In genomic region chr7:102225025-102225424, GRCh38 we compare ENCODE assay signal across 22 cellular contexts.
"Had no signal": no experiment of that assay in that cellular context is flagged by ENCODE, and none has a peak within 500 bp of the region (broad histone marks: within the 10 kb centered on the region; RNA-seq: fewer than 3 reads in every experiment).

No MANE protein-coding gene starts in this region.

- H3K4me3 ChIP-seq: MG63 had no signal

- ATAC-seq: HepG2 had no signal

- H3K36me3 ChIP-seq: MG63 had no signal

- DNase-seq: IMR-90, Karpas-422, KG1, MG63, NCI-H1092, NCI-H1105 treated with DMSO at 0.1 percent for 48 hours, NCI-H1417 treated with DMSO at 0.1 percent for 48 hours, NCI-H146, NCI-H1694 treated with DMSO at 0.1 percent for 48 hours, NCI-H1930, NCI-H2081, NCI-H2171, NCI-H226, NCI-H446, NCI-H510A, NCI-H524 treated with DMSO at 0.1 percent for 48 hours, NCI-H69, NCI-H774, RPMI8226, SHP77, SK-N-SH had no signal

- H3K27me3 ChIP-seq: MG63 had no signal

- H3K9me3 ChIP-seq: MG63, SK-N-SH had no signal
